Comparison of ENCODE assay signal across 19 cellular contexts in the genomic region with DNA sequence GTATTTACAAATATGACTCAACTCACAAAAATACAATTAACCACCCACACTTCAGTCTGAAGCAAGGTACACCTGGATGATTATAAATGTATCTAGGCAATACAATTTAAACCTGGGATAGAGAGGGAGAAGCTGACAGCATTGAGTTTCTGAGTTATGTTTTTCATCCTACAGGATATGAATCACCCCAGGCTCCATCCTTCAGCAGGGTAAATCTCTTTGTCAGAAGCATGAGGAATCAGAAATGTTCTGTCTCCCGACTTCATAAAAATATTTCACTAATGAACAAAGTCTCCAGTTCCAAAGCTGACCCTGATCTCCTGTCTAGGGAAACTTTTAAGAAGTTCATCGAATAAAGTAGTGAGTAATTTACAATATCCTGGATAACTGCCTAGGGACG. TPM values are rescaled to one million over a fixed set of nuclear protein-coding genes. Genes with fewer than 3 reads are reported as not detected.
DNase-seq lines count a peak whose midpoint lies in the region; ATAC-seq, FAIRE-seq and TF ChIP-seq lines count a peak whose summit lies in the region.
"Had no signal": no experiment of that assay in that cellular context is flagged by ENCODE, and none has a peak within 500 bp of the region (broad histone marks: within the 10 kb centered on the region; RNA-seq: fewer than 3 reads in every experiment).

No MANE protein-coding gene starts in this region.

- in situ Hi-C loops in IMR-90 (cut with MboI; ENCODE audit: low sequenced_read_pairs): no loop called here
- in situ Hi-C loops in GM13977 (cut with MboI; ENCODE audit: low pct_unique_long_range_greater_than_20kb, low sequenced_read_pairs, unreplicated experiment): no loop called here

- BruUV-seq in IMR-90 (replicated peaks; lab: Mats Ljungman, UMichigan): no TSS peak

- H3K18ac ChIP-seq in IMR-90 (ENCODE audit: low read depth, low read length): no peak overlapping the region

- no peak overlapping the region for H3K27ac ChIP-seq in IMR-90 (ENCODE audit: insufficient read depth, low read length)
- peak overlapping the region; percentile 84 for H3K27ac ChIP-seq in keratinocyte (ENCODE audit: control insufficient read depth, insufficient read depth, low read length)
- H3K27ac ChIP-seq: Peyer's patch had no signal

- no peak overlapping the region for H2AFZ ChIP-seq in IMR-90 (replicated peaks; ENCODE audit: low read length, poor library complexity)
- no peak overlapping the region for H2AFZ ChIP-seq in keratinocyte (ENCODE audit: control insufficient read depth, low read length)

- H3K36me3 ChIP-seq in IMR-90 (ENCODE audit: control insufficient read depth, insufficient read depth, low read length) (no peaks in the 10 kb centered on the region), keratinocyte (ENCODE audit: control insufficient read depth in 2 of 2, extremely low read depth in 1 of 2, insufficient read depth in 2 of 2, low read length in 2 of 2) (peaks cover 7 to 8% of the 10 kb centered on the region in 2 experiments)
- H3K36me3 ChIP-seq: Peyer's patch had no signal

- H4K20me1 ChIP-seq in IMR-90 (ENCODE audit: insufficient read depth, low read length) (no peaks in the 10 kb centered on the region), keratinocyte (ENCODE audit: control insufficient read depth, extremely low read depth, insufficient read depth, low read length) (no peaks in the 10 kb centered on the region)

- DNase-seq in AG09309 (ENCODE audit: low read depth) (peak; percentile 46), IMR-90 (peak; percentile 14), cardiac fibroblast (ENCODE audit: low read depth in 2 of 2) (peak; percentile 35 to 67), keratinocyte (ENCODE audit: low read depth, low spot score) (peak; percentile 66), GM13977 (ENCODE audit: low spot score) (no peak), C1 segment of cervical spinal cord (lab: John Stamatoyannopoulos, UW) (no peak), DMS79 (lab: John Stamatoyannopoulos, UW) (no peak), T1000 (lab: John Stamatoyannopoulos, UW) (no peak)
- DNase-seq: activated CD4-positive, alpha-beta T cell treated with anti-CD3 and anti-CD28 coated beads for 48 hours; activated naive CD8-positive, alpha-beta T cell treated with anti-CD3 and anti-CD28 coated beads, Interleukin-2, amount 10 ng/mL, durations not matched to agents 7 days and 5 days; activated T-cell treated with anti-CD3 and anti-CD28 coated beads, Interleukin-2, amount 50 U/mL, for 1 hour; DMS 273 treated with DMSO at 0.1 percent for 48 hours; Kasumi-1; mesendoderm; NCI-H187 treated with DMSO at 0.1 percent for 48 hours; NCI-H526 treated with DMSO at 0.1 percent for 48 hours; Peyer's patch; T-helper 2 cell had no signal

- no peak overlapping the region for H2BK120ac ChIP-seq in IMR-90 (ENCODE audit: low read depth, low read length)

- H3K79me2 ChIP-seq in keratinocyte (ENCODE audit: control insufficient read depth, insufficient read depth, low read length): peaks cover 37% of the 10 kb centered on the region

- POLR2A ChIA-PET in IMR-90 (lab: Charles Lee; ENCODE audit: unreplicated experiment): no interaction called here

- no peaks in the 10 kb centered on the region for H3K9me3 ChIP-seq in IMR-90 (ENCODE audit: control insufficient read depth, insufficient read depth, low read length)
- H3K9me3 ChIP-seq in keratinocyte (ENCODE audit: control insufficient read depth, low read depth, low read length): no peaks in the 10 kb centered on the region
- H3K9me3 ChIP-seq: Peyer's patch had no signal

- no peak overlapping the region for H2AK9ac ChIP-seq in IMR-90 (replicated peaks; ENCODE audit: low read depth, low read length, poor library complexity)

- H2BK5ac ChIP-seq in IMR-90 (ENCODE audit: low read depth, low read length, poor library complexity, severe bottlenecking): no peak overlapping the region

- FAIRE-seq in keratinocyte (lab: Jason Lieb, UNC): peak; percentile 93

- TF ChIP-seq CTCF in AG09309 (IDR thresholded peaks at IDR 0.05; ENCODE audit: control insufficient read depth, insufficient read depth, low read depth, low read length, missing control alignments): no peak
- TF ChIP-seq CTCF in IMR-90 (conservative IDR thresholded peaks at IDR 0.05; ENCODE audit: low read depth, low read length): no peak
- TF ChIP-seq CTCF in cardiac fibroblast (IDR thresholded peaks at IDR 0.05; ENCODE audit: low read depth, low read length): no peak
- no peak for TF ChIP-seq CTCF in keratinocyte (optimal IDR thresholded peaks at IDR 0.05 in 1 of 3, IDR thresholded peaks at IDR 0.05 in 1 of 3, conservative IDR thresholded peaks at IDR 0.05 in 1 of 3; ENCODE audit: extremely low read depth in 1 of 3, insufficient read depth in 2 of 3, low read length in 3 of 3)
- TF ChIP-seq CTCF in GM13977 (IDR thresholded peaks at IDR 0.05; ENCODE audit: extremely low read depth, insufficient read depth, missing control alignments): no peak

- no peak overlapping the region for H4K91ac ChIP-seq in IMR-90 (ENCODE audit: insufficient read depth, low read depth, low read length)

- no peaks in the 10 kb centered on the region for H3K9me1 ChIP-seq in IMR-90 (ENCODE audit: insufficient read depth, low read length)
- peaks cover 2% of the 10 kb centered on the region for H3K9me1 ChIP-seq in keratinocyte (ENCODE audit: control insufficient read depth, extremely low read depth, insufficient read depth, low read length)

- H3K27me3 ChIP-seq in IMR-90 (ENCODE audit: control insufficient read depth, insufficient read depth, low read length): peaks cover 1% of the 10 kb centered on the region
- no peaks in the 10 kb centered on the region for H3K27me3 ChIP-seq in keratinocyte (ENCODE audit: control insufficient read depth, extremely low read depth, insufficient read depth, low read length)
- H3K27me3 ChIP-seq: Peyer's patch had no signal

- no CpG with 5 or more reads among the region's 3 CpGs for WGBS in IMR-90 (ENCODE audit: extremely low coverage in 2 of 2, insufficient read length in 1 of 2), 2 experiments

- H3K4me1 ChIP-seq in IMR-90 (ENCODE audit: control insufficient read depth, insufficient read depth, low read length) (no peaks in the 10 kb centered on the region), keratinocyte (ENCODE audit: control insufficient read depth, extremely low read depth, insufficient read depth, low read length) (peaks cover 33% of the 10 kb centered on the region)
- H3K4me1 ChIP-seq: Peyer's patch had no signal

- H4K8ac ChIP-seq in IMR-90 (ENCODE audit: low read depth in 2 of 2, low read length in 2 of 2): no peak overlapping the region

- H3K4me2 ChIP-seq in IMR-90 (ENCODE audit: low read depth, low read length) (no peak overlapping the region), keratinocyte (ENCODE audit: control insufficient read depth, extremely low read depth, insufficient read depth, low read depth, low read length) (peak overlapping the region; percentile 66)

- no peak overlapping the region for H3K23ac ChIP-seq in IMR-90 (ENCODE audit: low read depth, low read length)

- no peak for TF ChIP-seq POLR2A in IMR-90 (IDR thresholded peaks at IDR 0.05; ENCODE audit: low read depth, low read length)

- no peak for TF ChIP-seq RAD21 in IMR-90 (IDR thresholded peaks at IDR 0.05; ENCODE audit: low read length)

- H3K79me1 ChIP-seq in IMR-90 (ENCODE audit: low read depth in 1 of 2, low read length in 2 of 2): no peaks in the 10 kb centered on the region

- H3K56ac ChIP-seq in IMR-90 (ENCODE audit: extremely low read depth, insufficient read depth, low read length): no peak overlapping the region

- no peak overlapping the region for H3K4me3 ChIP-seq in AG09309 (ENCODE audit: control insufficient read depth, low read depth, low read length)
- no peak overlapping the region for H3K4me3 ChIP-seq in IMR-90 (ENCODE audit: insufficient read depth, low read depth, low read length)
- H3K4me3 ChIP-seq in cardiac fibroblast (replicated peaks in 1 of 2; ENCODE audit: low read depth in 2 of 2, low read length in 2 of 2): no peak overlapping the region
- peak overlapping the region in 1 of 3 experiments; percentile 30 for H3K4me3 ChIP-seq in keratinocyte (ENCODE audit: control insufficient read depth in 2 of 3, extremely low read depth in 1 of 3, insufficient read depth in 2 of 3, low read depth in 1 of 3, low read length in 3 of 3)
- H3K4me3 ChIP-seq: Peyer's patch, skin epidermis had no signal

- no peak for ATAC-seq in IMR-90 (ENCODE audit: low read depth)

- H2BK15ac ChIP-seq in IMR-90 (ENCODE audit: low read depth, low read length): no peak overlapping the region

- dilution Hi-C loops in IMR-90 (cut with HindIII; ENCODE audit: low sequenced_read_pairs, unreplicated experiment): no loop called here
- dilution Hi-C loops in keratinocyte (cut with MboI; ENCODE audit: extremely low pct_ligation_motif_present, low sequenced_read_pairs): no loop called here

- no peak overlapping the region for H4K5ac ChIP-seq in IMR-90 (ENCODE audit: low read depth, low read length)

- H2BK20ac ChIP-seq in IMR-90 (ENCODE audit: low read depth, low read length): no peak overlapping the region

- H2AK5ac ChIP-seq in IMR-90 (ENCODE audit: low read depth, low read length): no peak overlapping the region

- H3K9ac ChIP-seq in IMR-90 (ENCODE audit: low read depth, low read length) (no peak overlapping the region), keratinocyte (ENCODE audit: control insufficient read depth, extremely low read depth, insufficient read depth, low read length) (peak overlapping the region; percentile 31)

- CTCF ChIA-PET in IMR-90 (lab: Yijun Ruan, JAX): interaction anchor here (0.8 kb wide), 1 partner anchor 290 kb away, joined by 3 read pairs; no protein-coding TSS in a partner anchor

- no peak overlapping the region for H3K14ac ChIP-seq in IMR-90 (replicated peaks; ENCODE audit: low read depth, low read length)

- H3K4ac ChIP-seq in IMR-90 (ENCODE audit: low read depth, low read length): no peak overlapping the region

- intact Hi-C loops in IMR-90 (cut with micrococcal nuclease): loop anchor here (2.0 kb wide), 1 partner anchor 291 kb away; no protein-coding TSS in a partner anchor

RNA-seq across cellular contexts. Expression of a gene that starts 25.4 kb away (rescaled TPM):
- 0.28 and 0.36 TPM in 2 replicates for total RNA-seq in IMR-90 (2012; rRNA removed)
- polyA plus RNA-seq in IMR-90 (2012; rRNA removed): 0.14 and 0.16 TPM in 2 replicates
- polyA plus RNA-seq in IMR-90 (2012; cell fraction: cytosol; rRNA removed): 0.02 and 0.03 TPM in 2 replicates
- polyA plus RNA-seq in IMR-90 (2012; cell fraction: nucleus; rRNA removed; ENCODE audit: low replicate concordance): 0.07 and 0.10 TPM in 2 replicates
- 34.7 to 48.3 TPM (median 48.0 TPM) in 3 replicates for polyA plus RNA-seq in keratinocyte
- 27.1 TPM for polyA plus RNA-seq in keratinocyte (2011; ENCODE audit: low read depth)
- polyA plus RNA-seq in keratinocyte (2011; cell fraction: cytosol; rRNA removed): 24.3 and 38.0 TPM in 2 replicates
- 57.8 and 61.8 TPM in 2 replicates for polyA plus RNA-seq in keratinocyte (2011; cell fraction: nucleus; rRNA removed)
- 34.0 and 37.6 TPM in 2 replicates for polyA plus RNA-seq in keratinocyte (2012; ENCODE audit: low replicate concordance)
- 49.1 to 82.5 TPM (median 65.5 TPM) in 3 replicates for polyA minus RNA-seq in keratinocyte
- polyA minus RNA-seq in keratinocyte (2011; cell fraction: cytosol; rRNA and poly(A)+ RNA removed): 30.9 TPM
- 75.4 and 151 TPM in 2 replicates for polyA minus RNA-seq in keratinocyte (2011; cell fraction: nucleus; rRNA and poly(A)+ RNA removed)

Comparison
In these comparisons a context has a peak if more than half of its experiments do, and no peak if none do; other contexts are left out.
1. DNase-seq: peak in AG09309 (single experiment), IMR-90 (single experiment), cardiac fibroblast (2 of 2) and keratinocyte (single experiment); none in GM13977 (single experiment), C1 segment of cervical spinal cord (0 of 14), DMS79 (single experiment) and T1000 (single experiment).
2. RNA of a gene that starts 25.4 kb away (polyA plus RNA-seq): 24.3 to 61.8 TPM in keratinocyte; 0.02 to 0.16 TPM in IMR-90; every median in the first group is over 10 times any median in the second.